1 cellular context compared by ENCODE assay signal in genomic region chr14:31257554-31258426, GRCh38.
TF ChIP-seq lines count a peak whose summit lies in the region.
"Not testable (repeated sequence)": the region's sequence is repeated elsewhere in the genome, so short reads cannot be mapped to it uniquely, and the experiment has no call there.

No MANE protein-coding gene starts in this region.

TF ChIP-seq in HepG2, 621 proteins besides CTCF, POLR2A, EP300 and RAD21 (continued from another document and continues in another):
- not testable (repeated sequence) for TF ChIP-seq USF2 (IDR thresholded peaks at IDR 0.05; ENCODE audit: low read depth, low read length)
- TF ChIP-seq USF2 (CRISPR knock-in tag; IDR thresholded peaks at IDR 0.05; ENCODE audit: borderline replicate concordance) (peak; percentile 83), REST (IDR thresholded peaks at IDR 0.05; ENCODE audit: borderline replicate concordance in 1 of 2, low read depth in 1 of 2, low read length in 2 of 2) (peak in 1 of 2 experiments; percentile 85; a peak in 3 of 4 replicates), ZIK1 (CRISPR knock-in tag; IDR thresholded peaks at IDR 0.05; ENCODE audit: borderline replicate concordance, low read depth) (peak; percentile 6; the same call in 1 of the 2 replicates), MEIS2 (CRISPR knock-in tag; IDR thresholded peaks at IDR 0.05) (peak; percentile 87), KLF11 (CRISPR knock-in tag; IDR thresholded peaks at IDR 0.05) (peak; percentile 31; the same call in 1 of the 2 replicates), ARID2 (CRISPR knock-in tag; IDR thresholded peaks at IDR 0.05; ENCODE audit: borderline replicate concordance) (peak; percentile 98; the same call in 1 of the 2 replicates), ZNF674 (CRISPR knock-in tag; IDR thresholded peaks at IDR 0.05; ENCODE audit: low read depth) (peak; percentile 9; the same call in 1 of the 2 replicates), ESRRA (CRISPR knock-in tag; IDR thresholded peaks at IDR 0.05; ENCODE audit: low read depth) (peak; percentile 94; the same call in 1 of the 2 replicates), ARID4A (CRISPR knock-in tag; IDR thresholded peaks at IDR 0.05; ENCODE audit: borderline replicate concordance) (peak; percentile 69; the same call in 1 of the 2 replicates), PRDM15 (CRISPR knock-in tag; IDR thresholded peaks at IDR 0.05) (peak; percentile 31; the same call in 1 of the 2 replicates), ZNF292 (CRISPR knock-in tag; IDR thresholded peaks at IDR 0.05; ENCODE audit: borderline replicate concordance, low read depth) (peak; percentile 97), ZNF646 (CRISPR knock-in tag; IDR thresholded peaks at IDR 0.05) (peak; percentile 74), HOXD1 (CRISPR knock-in tag; IDR thresholded peaks at IDR 0.05) (peak; percentile 76), THAP11 (CRISPR knock-in tag; IDR thresholded peaks at IDR 0.05) (peak; percentile 87), ZBTB4 (CRISPR knock-in tag; IDR thresholded peaks at IDR 0.05; ENCODE audit: borderline replicate concordance) (peak; percentile 68; the same call in 1 of the 2 replicates), ZNF30 (CRISPR knock-in tag; IDR thresholded peaks at IDR 0.05) (peak; percentile 60; the same call in 1 of the 2 replicates), PPARG (CRISPR knock-in tag; conservative IDR thresholded peaks at IDR 0.05) (peak; percentile 99), ZNF33B (CRISPR knock-in tag; IDR thresholded peaks at IDR 0.05) (0 out of 2 replicates have a peak, but pooled peaks have one; percentile 24), IKZF5 (CRISPR knock-in tag; IDR thresholded peaks at IDR 0.05) (peak; percentile 99), ZNF510 (CRISPR knock-in tag; IDR thresholded peaks at IDR 0.05; ENCODE audit: low read depth) (peak; percentile 90; the same call in 1 of the 2 replicates), SNAPC5 (CRISPR knock-in tag; IDR thresholded peaks at IDR 0.05; ENCODE audit: borderline replicate concordance) (peak; percentile 44), SKI (IDR thresholded peaks at IDR 0.05; ENCODE audit: partially characterized antibody) (peak; percentile 80), FOXJ3 (CRISPR knock-in tag; IDR thresholded peaks at IDR 0.05; ENCODE audit: borderline replicate concordance) (peak; percentile 100)
